In genomic region chr3:122678496-122678895, GRCh38 we compare ENCODE assay signal across 10 cellular contexts. TPM values are rescaled to one million over a fixed set of nuclear protein-coding genes. Genes with fewer than 3 reads are reported as not detected.
A peak's percentile ranks its signal among the peaks of the same experiment; 100 is the strongest.
DNase-seq lines count a peak whose midpoint lies in the region; ATAC-seq, FAIRE-seq and TF ChIP-seq lines count a peak whose summit lies in the region.
"Had no signal": no experiment of that assay in that cellular context is flagged by ENCODE, and none has a peak within 500 bp of the region (broad histone marks: within the 10 kb centered on the region; RNA-seq: fewer than 3 reads in every experiment).

No MANE protein-coding gene starts in this region.

- intact Hi-C loops in esophagus muscularis mucosa (cut with DNase I) (loop anchor here (2.0 to 5.0 kb wide), 4 partner anchors 118 to 1131 kb away; partner anchors contain the start of gene POLQ), psoas muscle (cut with DNase I) (loop anchor here (2.0 kb wide), 2 partner anchors 118 to 286 kb away; no protein-coding TSS in a partner anchor)

- H3K9ac ChIP-seq in OCI-LY1 (ENCODE audit: low read length): no peak overlapping the region

- H2AFZ ChIP-seq in OCI-LY1 (ENCODE audit: low read length): no peak overlapping the region

- H3K27me3 ChIP-seq in OCI-LY1 (ENCODE audit: insufficient read depth, low read length) (no peaks in the 10 kb centered on the region), esophagus muscularis mucosa (no peaks in the 10 kb centered on the region), psoas muscle (ENCODE audit: insufficient read depth in 3 of 3, low read length in 2 of 3) (no peaks in the 10 kb centered on the region)
- H3K27me3 ChIP-seq: ovary had no signal

- H3K9me2 ChIP-seq in OCI-LY1 (ENCODE audit: low read depth, low read length): no peaks in the 10 kb centered on the region

- H3K36me3 ChIP-seq in OCI-LY1 (ENCODE audit: insufficient read depth, low read length): no peaks in the 10 kb centered on the region
- no peaks in the 10 kb centered on the region for H3K36me3 ChIP-seq in esophagus muscularis mucosa
- no peaks in the 10 kb centered on the region for H3K36me3 ChIP-seq in psoas muscle (ENCODE audit: insufficient read depth in 1 of 2, low read depth in 1 of 2)
- H3K36me3 ChIP-seq: ovary had no signal

- peak; percentile 82 for FAIRE-seq in GM12891 (lab: Jason Lieb, UNC)
- FAIRE-seq: bronchial epithelial cell had no signal

- no peak for TF ChIP-seq EP300 in esophagus muscularis mucosa (IDR thresholded peaks at IDR 0.05)

- no peaks in the 10 kb centered on the region; the same call in 1 of the 2 replicates for H3K79me2 ChIP-seq in OCI-LY1 (ENCODE audit: insufficient read depth, low read length)

- no peak for DNase-seq in GM12891 (ENCODE audit: insufficient read length, low spot score)
- no peak for DNase-seq in esophagus muscularis mucosa (ENCODE audit: extremely low spot score)
- DNase-seq in psoas muscle: no peak
- DNase-seq in iPS-NIHi11 (ENCODE audit: low spot score): no peak
- DNase-seq in kidney tubule cell (ENCODE audit: low spot score): no peak
- no peak for DNase-seq in HT-29 (ENCODE audit: low spot score)

- no peak overlapping the region for H3K27ac ChIP-seq in OCI-LY1 (ENCODE audit: low read depth, low read length, poor library complexity, severe bottlenecking)
- peak overlapping the region; percentile 94 to 97 (median 94) for H3K27ac ChIP-seq in esophagus muscularis mucosa (replicated peaks in 1 of 4)
- H3K27ac ChIP-seq in psoas muscle: peak overlapping the region; percentile 2

- peaks cover 6% of the 10 kb centered on the region; the same call in 1 of the 2 replicates for H3K9me3 ChIP-seq in OCI-LY1 (ENCODE audit: low read length)
- H3K9me3 ChIP-seq in esophagus muscularis mucosa: no peaks in the 10 kb centered on the region
- no peaks in the 10 kb centered on the region for H3K9me3 ChIP-seq in psoas muscle
- H3K9me3 ChIP-seq: ovary had no signal

- H3K4me3 ChIP-seq in OCI-LY1 (ENCODE audit: low read depth, low read length, poor library complexity, severe bottlenecking): no peak overlapping the region
- peak overlapping the region in 1 of 4 donors; percentile 93 for H3K4me3 ChIP-seq in esophagus muscularis mucosa
- no peak overlapping the region for H3K4me3 ChIP-seq in psoas muscle

- WGBS in esophagus muscularis mucosa: 60% methylated on average over 5 of the region's 5 CpGs
- 70 to 77% (median 72%) methylated on average over 5 of the region's 5 CpGs for WGBS in psoas muscle, 3 donors

- no peaks in the 10 kb centered on the region for H3F3A ChIP-seq in OCI-LY1 (ENCODE audit: insufficient read depth, low read length)

- ATAC-seq in psoas muscle: no peak
- ATAC-seq in HG03571 (IDR thresholded peaks at IDR 0.05; ENCODE audit: unreplicated experiment): no peak

- H3K4me1 ChIP-seq in OCI-LY1 (ENCODE audit: insufficient read depth, low read length, severe bottlenecking) (peaks cover 31% of the 10 kb centered on the region), esophagus muscularis mucosa (peaks cover 20 to 43% (median 36%) of the 10 kb centered on the region in 4 donors), psoas muscle (no peaks in the 10 kb centered on the region)

- TF ChIP-seq CTCF in OCI-LY1 (IDR thresholded peaks at IDR 0.05; ENCODE audit: low read length) (no peak), esophagus muscularis mucosa (IDR thresholded peaks at IDR 0.05) (no peak), psoas muscle (IDR thresholded peaks at IDR 0.05) (no peak)

- 0 out of 2 replicates have a peak overlapping the region, but pooled peaks have one; percentile 85 for H3K4me2 ChIP-seq in OCI-LY1 (ENCODE audit: low read length)

- TF ChIP-seq POLR2A in GM12891 (IDR thresholded peaks at IDR 0.05; ENCODE audit: low read depth, low read length) (no peak), esophagus muscularis mucosa (IDR thresholded peaks at IDR 0.05; ENCODE audit: low read depth) (no peak)

- no peaks in the 10 kb centered on the region for H4K20me1 ChIP-seq in OCI-LY1 (ENCODE audit: insufficient read depth, low read length)

TF ChIP-seq in GM12891, 5 proteins besides CTCF, POLR2A, EP300 and RAD21:
- TF ChIP-seq POLR2AphosphoS5 (IDR thresholded peaks at IDR 0.05; ENCODE audit: low read depth, low read length): no peak
- no peak for TF ChIP-seq PAX5 (IDR thresholded peaks at IDR 0.05; ENCODE audit: insufficient read depth, low read length, severe bottlenecking)
- no peak for TF ChIP-seq TAF1 (IDR thresholded peaks at IDR 0.05; ENCODE audit: low read depth, low read length)
- TF ChIP-seq POU2F2 (IDR thresholded peaks at IDR 0.05; ENCODE audit: low read depth, low read length): no peak
- no peak for TF ChIP-seq SPI1 (IDR thresholded peaks at IDR 0.05; ENCODE audit: low read depth, low read length)

RNA-seq across cellular contexts. Expression of gene PARP14, which starts 2.1 kb away (rescaled TPM):
- 24.6 TPM for polyA plus RNA-seq in GM12891 (2012; ENCODE audit: low read depth, missing spikeins)
- total RNA-seq in esophagus muscularis mucosa (10 to 100 TPM; 21.4 to 34.1 (median 22.5) TPM), psoas muscle (1 to 10 TPM; 6.0 to 10.0 (median 8.6) TPM)
- polyA plus RNA-seq in psoas muscle: 1 to 10 TPM; 2.2 to 5.5 (median 3.3) TPM
- total RNA-seq in HT-29 (2014; rRNA removed; shearing (Covaris generic)): 42.4 and 50.7 TPM in 2 replicates
